ENCODE assay signal across 15 cellular contexts in the genomic region with DNA sequence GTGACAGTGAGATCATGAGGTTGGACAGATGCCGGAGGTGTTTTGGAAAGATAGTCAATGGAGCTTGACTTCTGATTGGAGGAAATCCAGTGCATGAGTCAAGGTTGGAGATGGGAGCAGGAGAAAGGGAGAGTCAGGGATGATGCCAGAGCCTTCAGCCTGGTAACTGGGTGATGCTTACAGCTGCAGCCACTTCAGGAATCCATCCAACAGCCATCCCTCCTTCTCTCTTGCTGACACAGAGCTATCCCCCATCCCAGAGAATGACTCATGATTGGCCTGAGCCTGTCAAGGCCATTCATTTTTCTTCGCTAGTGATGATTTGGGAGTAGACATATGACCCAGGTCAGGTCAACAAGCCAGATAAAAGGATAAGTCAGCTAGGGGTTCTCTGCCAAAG.
DNase-seq lines count a peak whose midpoint lies in the region; ATAC-seq and TF ChIP-seq lines count a peak whose summit lies in the region.
"Had no signal": no experiment of that assay in that cellular context is flagged by ENCODE, and none has a peak within 500 bp of the region (broad histone marks: within the 10 kb centered on the region; RNA-seq: fewer than 3 reads in every experiment).

No MANE protein-coding gene starts in this region.

- H2AK5ac ChIP-seq in mesenchymal stem cell (ENCODE audit: low read length, severe bottlenecking): no peak overlapping the region

- no peak overlapping the region for H2BK5ac ChIP-seq in mesenchymal stem cell (ENCODE audit: low read depth, low read length, poor library complexity, severe bottlenecking)

- H3K9ac ChIP-seq in mesenchymal stem cell (ENCODE audit: low read length): no peak overlapping the region

- H3K9me3 ChIP-seq in MG63 (no peaks in the 10 kb centered on the region), mesenchymal stem cell (ENCODE audit: control insufficient read depth, low read length) (no peaks in the 10 kb centered on the region)

- H4K91ac ChIP-seq in mesenchymal stem cell (ENCODE audit: low read length): no peak overlapping the region

- H3K79me1 ChIP-seq in mesenchymal stem cell (replicated peaks; ENCODE audit: low read length, poor library complexity, severe bottlenecking): no peaks in the 10 kb centered on the region

- no peak overlapping the region for H3K27ac Mint-ChIP-seq in glutamatergic neuron (ENCODE audit: unreplicated experiment)
- H3K27ac Mint-ChIP-seq: activated CD8-positive, alpha-beta T cell treated with anti-CD3 and anti-CD28 coated beads, Interleukin-2, amount 10 ng/mL, durations not matched to agents 7 days and 5 days; dendritic cell treated with granulocyte-macrophage colony-stimulating factor and Interleukin-4, amounts not matched to agents 40 ng/mL and 50 ng/mL, for 4 days; naive thymus-derived CD4-positive, alpha-beta T cell had no signal

- ATAC-seq in HG02885 (IDR thresholded peaks at IDR 0.05; ENCODE audit: poor library complexity, unreplicated experiment): no peak
- ATAC-seq: activated CD8-positive, alpha-beta T cell treated with anti-CD3 and anti-CD28 coated beads, Interleukin-2, amount 10 ng/mL, durations not matched to agents 7 days and 5 days; naive thymus-derived CD4-positive, alpha-beta T cell; Panc1 had no signal

- no peak overlapping the region for H2BK120ac ChIP-seq in mesenchymal stem cell (ENCODE audit: low read depth, low read length)

- H2BK12ac ChIP-seq in mesenchymal stem cell (ENCODE audit: low read length in 2 of 2): peak overlapping the region in 1 of 2 experiments; percentile 55

- WGBS in mesenchymal stem cell: 82% methylated on average over 2 of the region's 2 CpGs

- no peaks in the 10 kb centered on the region for H3K4me1 Mint-ChIP-seq in glutamatergic neuron (ENCODE audit: low read depth, unreplicated experiment)
- H3K4me1 Mint-ChIP-seq: naive thymus-derived CD4-positive, alpha-beta T cell had no signal

- no peak overlapping the region for H4K8ac ChIP-seq in mesenchymal stem cell (ENCODE audit: low read length)

- H3K27ac ChIP-seq in mesenchymal stem cell (ENCODE audit: low read length, poor library complexity, severe bottlenecking): no peak overlapping the region

- H3K36me3 ChIP-seq in MG63: no peaks in the 10 kb centered on the region
- no peaks in the 10 kb centered on the region for H3K36me3 ChIP-seq in mesenchymal stem cell (ENCODE audit: control insufficient read depth in 1 of 2, insufficient read depth in 2 of 2, low read depth in 1 of 2, low read length in 2 of 2)

- no peak overlapping the region for H3K18ac ChIP-seq in mesenchymal stem cell (ENCODE audit: low read depth in 1 of 2, low read length in 2 of 2)

- H3K9me3 Mint-ChIP-seq in glutamatergic neuron (ENCODE audit: unreplicated experiment): no peaks in the 10 kb centered on the region
- H3K9me3 Mint-ChIP-seq: dendritic cell treated with granulocyte-macrophage colony-stimulating factor and Interleukin-4, amounts not matched to agents 40 ng/mL and 50 ng/mL, for 4 days had no signal

- no peak overlapping the region for H2BK15ac ChIP-seq in mesenchymal stem cell (ENCODE audit: low read depth, poor library complexity, severe bottlenecking)

- no peak overlapping the region for H3K4ac ChIP-seq in mesenchymal stem cell (ENCODE audit: low read depth in 1 of 2, low read length in 2 of 2)

- H3K4me1 ChIP-seq in mesenchymal stem cell (ENCODE audit: control insufficient read depth, insufficient read depth, low read depth, low read length): no peaks in the 10 kb centered on the region

- no peaks in the 10 kb centered on the region for H3K27me3 ChIP-seq in MG63
- no peaks in the 10 kb centered on the region for H3K27me3 ChIP-seq in mesenchymal stem cell (ENCODE audit: control insufficient read depth in 1 of 2, insufficient read depth in 1 of 2, low read length in 2 of 2)

- no peaks in the 10 kb centered on the region for H3K27me3 Mint-ChIP-seq in glutamatergic neuron (ENCODE audit: unreplicated experiment)
- H3K27me3 Mint-ChIP-seq: dendritic cell treated with granulocyte-macrophage colony-stimulating factor and Interleukin-4, amounts not matched to agents 40 ng/mL and 50 ng/mL, for 4 days had no signal

- TF ChIP-seq CTCF in AG10803 (conservative IDR thresholded peaks at IDR 0.05; ENCODE audit: low read length): no peak
- no peak for TF ChIP-seq CTCF in epithelial cell of proximal tubule (conservative IDR thresholded peaks at IDR 0.05; ENCODE audit: low read depth, low read length)
- TF ChIP-seq CTCF in glutamatergic neuron (IDR thresholded peaks at IDR 0.05; ENCODE audit: partially characterized antibody, unreplicated experiment): no peak

- H3K4me2 ChIP-seq in mesenchymal stem cell (ENCODE audit: low read length, poor library complexity, severe bottlenecking): no peak overlapping the region

- no peak overlapping the region for H3K23ac ChIP-seq in mesenchymal stem cell (ENCODE audit: low read length in 2 of 2)

- peak overlapping the region in 1 of 2 experiments; percentile 49 for H3K14ac ChIP-seq in mesenchymal stem cell (ENCODE audit: low read length in 2 of 2)

- H3K36me3 Mint-ChIP-seq in glutamatergic neuron (ENCODE audit: unreplicated experiment): no peaks in the 10 kb centered on the region
- H3K36me3 Mint-ChIP-seq: naive thymus-derived CD4-positive, alpha-beta T cell had no signal

- no peak overlapping the region for H3K4me3 Mint-ChIP-seq in glutamatergic neuron (ENCODE audit: unreplicated experiment)
- H3K4me3 Mint-ChIP-seq: activated CD8-positive, alpha-beta T cell treated with anti-CD3 and anti-CD28 coated beads, Interleukin-2, amount 10 ng/mL, durations not matched to agents 7 days and 5 days; dendritic cell treated with granulocyte-macrophage colony-stimulating factor and Interleukin-4, amounts not matched to agents 40 ng/mL and 50 ng/mL, for 4 days; naive thymus-derived CD4-positive, alpha-beta T cell had no signal

- no peak overlapping the region for H2AFZ ChIP-seq in mesenchymal stem cell (ENCODE audit: low read depth, low read length)

- DNase-seq in AG10803 (ENCODE audit: low read depth) (peak; percentile 3), MG63 (peak; percentile 98), epithelial cell of proximal tubule (ENCODE audit: low read depth) (peak; percentile 7), mesenchymal stem cell (peak; percentile 16), glutamatergic neuron (no peak), NCI-H2029 (lab: John Stamatoyannopoulos, UW) (no peak), NCI-H2081 treated with DMSO at 0.1 percent for 48 hours (lab: John Stamatoyannopoulos, UW) (no peak)
- DNase-seq: activated CD8-positive, alpha-beta T cell treated with anti-CD3 and anti-CD28 coated beads, Interleukin-2, amount 10 ng/mL, durations not matched to agents 7 days and 5 days; anterior cingulate cortex; DMS 273 treated with DMSO at 0.1 percent for 48 hours; naive thymus-derived CD4-positive, alpha-beta T cell; NCI-H774 had no signal

- H3K4me3 ChIP-seq in AG10803 (ENCODE audit: low read length) (no peak overlapping the region), MG63 (no peak overlapping the region), epithelial cell of proximal tubule (ENCODE audit: low read depth, low read length) (no peak overlapping the region), mesenchymal stem cell (ENCODE audit: insufficient read depth in 1 of 2, low read depth in 1 of 2, low read length in 2 of 2) (no peak overlapping the region)

Comparison
In these comparisons a context has a peak if more than half of its experiments do, and no peak if none do; other contexts are left out.
1. DNase-seq: peak in AG10803 (single experiment), MG63 (single experiment), epithelial cell of proximal tubule (single experiment) and mesenchymal stem cell (single experiment); none in glutamatergic neuron (single experiment), NCI-H2029 (single experiment) and NCI-H2081 treated with DMSO at 0.1 percent for 48 hours (single experiment).